In genomic region chr6:91462236-91462635, GRCh38 we compare ENCODE assay signal across 19 cellular contexts.
"Had no signal": no experiment of that assay in that cellular context is flagged by ENCODE, and none has a peak within 500 bp of the region (broad histone marks: within the 10 kb centered on the region; RNA-seq: fewer than 3 reads in every experiment).

No MANE protein-coding gene starts in this region.

- H3K27ac ChIP-seq: colonic mucosa, foreskin keratinocyte, right lobe of liver, tibial artery had no signal

- ATAC-seq: activated T-cell treated with anti-CD3 and anti-CD28 coated beads, Interleukin-2, amount 50 U/mL, for 72 hours; foreskin keratinocyte; right lobe of liver; stimulated activated effector memory CD8-positive, alpha-beta T cell treated with anti-CD3 and anti-CD28 coated beads, Interleukin-12 subunit alpha, Interleukin-12 subunit beta, amount 100 ng/mL, for 72 hours; stimulated activated naive CD8-positive, alpha-beta T cell treated with anti-CD3 and anti-CD28 coated beads, Interleukin-15, amount 100 ng/mL, for 72 hours had no signal

- DNase-seq: activated B cell treated with CpG ODN at 0.5 μM for 24 hours; activated CD4-positive, alpha-beta memory T cell treated with anti-CD3 and anti-CD28 coated beads for 36 hours; activated CD4-positive, alpha-beta T cell treated with anti-CD3 and anti-CD28 coated beads for 4 hours; activated effector memory CD4-positive, alpha-beta T cell treated with Interleukin-2 at 50 U/mL for 16 hours; activated naive CD4-positive, alpha-beta T cell treated with anti-CD3 and anti-CD28 coated beads for 36 hours; activated T-cell treated with anti-CD3 and anti-CD28 coated beads, Interleukin-2, amount 50 U/mL, for 72 hours; anterior cingulate cortex; colonic mucosa; nephron progenitor cell; right lobe of liver; small intestine; stimulated activated CD4-positive, alpha-beta T cell treated with anti-CD3 and anti-CD28 coated beads, Interleukin-2, amount 100 ng/mL, for 24 hours; stimulated activated naive CD8-positive, alpha-beta T cell treated with anti-CD3 and anti-CD28 coated beads, Interleukin-15, amount 100 ng/mL, for 72 hours; tibial artery had no signal

- H3K9me3 Mint-ChIP-seq: activated B cell treated with CpG ODN at 0.5 μM for 24 hours; activated CD4-positive, alpha-beta memory T cell treated with anti-CD3 and anti-CD28 coated beads for 36 hours; activated naive CD4-positive, alpha-beta T cell treated with anti-CD3 and anti-CD28 coated beads for 36 hours; nephron progenitor cell; T-helper 1 cell treated with Interleukin-12 subunit alpha and Interleukin-12 subunit beta and Interleukin-4 antibody, amounts not matched to agents 30 μg/mL and 1 μg/mL, for 36 hours had no signal

- H3K27me3 Mint-ChIP-seq: activated B cell treated with CpG ODN at 0.5 μM for 24 hours; activated CD4-positive, alpha-beta memory T cell treated with anti-CD3 and anti-CD28 coated beads for 36 hours; memory B cell; stimulated activated naive CD8-positive, alpha-beta T cell treated with anti-CD3 and anti-CD28 coated beads, Interleukin-15, amount 100 ng/mL, for 72 hours had no signal

- H3K36me3 Mint-ChIP-seq: activated CD4-positive, alpha-beta memory T cell treated with anti-CD3 and anti-CD28 coated beads for 36 hours; memory B cell; stimulated activated effector memory CD8-positive, alpha-beta T cell treated with anti-CD3 and anti-CD28 coated beads, Interleukin-12 subunit alpha, Interleukin-12 subunit beta, amount 100 ng/mL, for 72 hours had no signal

- FAIRE-seq: bronchial epithelial cell, small intestine had no signal

- H3K27me3 ChIP-seq: colonic mucosa, foreskin keratinocyte, right lobe of liver, tibial artery had no signal

- H3K36me3 ChIP-seq: colonic mucosa, right lobe of liver, tibial artery had no signal

- H3K9me3 ChIP-seq: colonic mucosa, right lobe of liver, tibial artery had no signal

- H3K27ac Mint-ChIP-seq: activated B cell treated with CpG ODN at 0.5 μM for 24 hours; activated CD4-positive, alpha-beta memory T cell treated with anti-CD3 and anti-CD28 coated beads for 36 hours; activated naive CD4-positive, alpha-beta T cell treated with anti-CD3 and anti-CD28 coated beads for 36 hours; activated T-cell treated with anti-CD3 and anti-CD28 coated beads, Interleukin-2, amount 50 U/mL, for 72 hours; memory B cell; nephron progenitor cell; stimulated activated effector memory CD8-positive, alpha-beta T cell treated with anti-CD3 and anti-CD28 coated beads, Interleukin-12 subunit alpha, Interleukin-12 subunit beta, amount 100 ng/mL, for 72 hours; stimulated activated naive CD8-positive, alpha-beta T cell treated with anti-CD3 and anti-CD28 coated beads, Interleukin-15, amount 100 ng/mL, for 72 hours; T-helper 1 cell treated with Interleukin-12 subunit alpha and Interleukin-12 subunit beta and Interleukin-4 antibody, amounts not matched to agents 30 μg/mL and 1 μg/mL, for 36 hours had no signal

- H3K4me3 Mint-ChIP-seq: activated B cell treated with CpG ODN at 0.5 μM for 24 hours; activated CD4-positive, alpha-beta memory T cell treated with anti-CD3 and anti-CD28 coated beads for 36 hours; activated naive CD4-positive, alpha-beta T cell treated with anti-CD3 and anti-CD28 coated beads for 36 hours; activated T-cell treated with anti-CD3 and anti-CD28 coated beads, Interleukin-2, amount 50 U/mL, for 72 hours; memory B cell; nephron progenitor cell; stimulated activated effector memory CD8-positive, alpha-beta T cell treated with anti-CD3 and anti-CD28 coated beads, Interleukin-12 subunit alpha, Interleukin-12 subunit beta, amount 100 ng/mL, for 72 hours; stimulated activated naive CD8-positive, alpha-beta T cell treated with anti-CD3 and anti-CD28 coated beads, Interleukin-15, amount 100 ng/mL, for 72 hours; T-helper 1 cell treated with Interleukin-12 subunit alpha and Interleukin-12 subunit beta and Interleukin-4 antibody, amounts not matched to agents 30 μg/mL and 1 μg/mL, for 36 hours had no signal

- H3K4me3 ChIP-seq: colonic mucosa, right lobe of liver, tibial artery had no signal

- H3K4me1 ChIP-seq: colonic mucosa, foreskin keratinocyte, right lobe of liver, tibial artery had no signal

- H3K4me1 Mint-ChIP-seq: activated B cell treated with CpG ODN at 0.5 μM for 24 hours; memory B cell; nephron progenitor cell; stimulated activated effector memory CD8-positive, alpha-beta T cell treated with anti-CD3 and anti-CD28 coated beads, Interleukin-12 subunit alpha, Interleukin-12 subunit beta, amount 100 ng/mL, for 72 hours; stimulated activated naive CD8-positive, alpha-beta T cell treated with anti-CD3 and anti-CD28 coated beads, Interleukin-15, amount 100 ng/mL, for 72 hours had no signal
